ENCODE assay signal across 16 cellular contexts in genomic region chr17:79109584-79109983, GRCh38. TPM values are rescaled to one million over a fixed set of nuclear protein-coding genes. Genes with fewer than 3 reads are reported as not detected.
DNase-seq lines count a peak whose midpoint lies in the region; ATAC-seq and TF ChIP-seq lines count a peak whose summit lies in the region.
"Had no signal": no experiment of that assay in that cellular context is flagged by ENCODE, and none has a peak within 500 bp of the region (broad histone marks: within the 10 kb centered on the region; RNA-seq: fewer than 3 reads in every experiment).

No MANE protein-coding gene starts in this region.

- H3K27me3 Mint-ChIP-seq in chondrocyte (ENCODE audit: low read depth), result peaks cover 29% of the 10 kb centered on the region
- H3K27me3 Mint-ChIP-seq: activated naive CD8-positive, alpha-beta T cell treated with anti-CD3 and anti-CD28 coated beads for 36 hours had no signal

- H3K4me3 Mint-ChIP-seq in chondrocyte (ENCODE audit: unreplicated experiment), result no peak overlapping the region
- H3K4me3 Mint-ChIP-seq: activated CD8-positive, alpha-beta memory T cell treated with anti-CD3 and anti-CD28 coated beads, Interleukin-2, amount 10 ng/mL, durations not matched to agents 7 days and 5 days; activated naive CD8-positive, alpha-beta T cell treated with anti-CD3 and anti-CD28 coated beads for 36 hours; IgD-negative memory B cell had no signal

- no peak overlapping the region for H3K27ac Mint-ChIP-seq in chondrocyte (ENCODE audit: unreplicated experiment)
- H3K27ac Mint-ChIP-seq: activated CD8-positive, alpha-beta memory T cell treated with anti-CD3 and anti-CD28 coated beads, Interleukin-2, amount 10 ng/mL, durations not matched to agents 7 days and 5 days; activated naive CD8-positive, alpha-beta T cell treated with anti-CD3 and anti-CD28 coated beads for 36 hours; IgD-negative memory B cell had no signal

- H3K4me3 ChIP-seq in retinal pigment epithelial cell (ENCODE audit: low read length), result no peak overlapping the region
- H3K4me3 ChIP-seq: SJCRH30, spleen had no signal

- ATAC-seq in GM21786 (IDR thresholded peaks at IDR 0.05; ENCODE audit: unreplicated experiment), result no peak
- ATAC-seq: activated CD8-positive, alpha-beta memory T cell treated with anti-CD3 and anti-CD28 coated beads, Interleukin-2, amount 10 ng/mL, durations not matched to agents 7 days and 5 days; esophagus mucosa had no signal

- peak; percentile 49 for TF ChIP-seq CTCF in LNCAP (IDR thresholded peaks at IDR 0.05)
- TF ChIP-seq CTCF in chondrocyte (IDR thresholded peaks at IDR 0.05), result peak; percentile 49
- peak; percentile 48 for TF ChIP-seq CTCF in retinal pigment epithelial cell (conservative IDR thresholded peaks at IDR 0.05; ENCODE audit: low read depth, low read length)

- DNase-seq in DMS 273 (lab: John Stamatoyannopoulos, UW; ENCODE audit: unreplicated experiment), result peak; percentile 37
- no peak for DNase-seq in DMS 273 treated with DMSO at 0.1 percent for 48 hours (lab: John Stamatoyannopoulos, UW)
- no peak for DNase-seq in chondrocyte (ENCODE audit: low spot score)
- DNase-seq in retinal pigment epithelial cell (ENCODE audit: low read depth), result no peak
- no peak for DNase-seq in occipital lobe (lab: John Stamatoyannopoulos, UW)
- no peak for DNase-seq in DMS79 (lab: John Stamatoyannopoulos, UW)
- DNase-seq: activated CD8-positive, alpha-beta memory T cell treated with anti-CD3 and anti-CD28 coated beads, Interleukin-2, amount 10 ng/mL, durations not matched to agents 7 days and 5 days; activated naive CD8-positive, alpha-beta T cell treated with anti-CD3 and anti-CD28 coated beads for 36 hours; NCI-H1694; NK-92 treated with Interleukin-12 subunit alpha and Interleukin-12 subunit beta, amount 100 ng/mL, for 24 hours; SJCRH30; spleen had no signal

- H3K36me3 Mint-ChIP-seq in chondrocyte (ENCODE audit: low read depth), result no peaks in the 10 kb centered on the region
- H3K36me3 Mint-ChIP-seq: activated CD8-positive, alpha-beta memory T cell treated with anti-CD3 and anti-CD28 coated beads, Interleukin-2, amount 10 ng/mL, durations not matched to agents 7 days and 5 days; activated naive CD8-positive, alpha-beta T cell treated with anti-CD3 and anti-CD28 coated beads for 36 hours; IgD-negative memory B cell had no signal

- H3K4me1 Mint-ChIP-seq in chondrocyte (ENCODE audit: low read depth), result no peaks in the 10 kb centered on the region
- H3K4me1 Mint-ChIP-seq: activated CD8-positive, alpha-beta memory T cell treated with anti-CD3 and anti-CD28 coated beads, Interleukin-2, amount 10 ng/mL, durations not matched to agents 7 days and 5 days; activated naive CD8-positive, alpha-beta T cell treated with anti-CD3 and anti-CD28 coated beads for 36 hours; IgD-negative memory B cell had no signal

- no peaks in the 10 kb centered on the region for H3K9me3 Mint-ChIP-seq in chondrocyte (ENCODE audit: low read depth)
- H3K9me3 Mint-ChIP-seq: activated naive CD8-positive, alpha-beta T cell treated with anti-CD3 and anti-CD28 coated beads for 36 hours; IgD-negative memory B cell had no signal

RNA-seq across cellular contexts. Expression of gene ENGASE, which starts 35.0 kb away (rescaled TPM):
- total RNA-seq in chondrocyte, result 16.8 to 30.7 TPM (median 19.7 TPM) in 3 replicates
- 5.8 TPM for total RNA-seq in occipital lobe
